8 cellular contexts compared by ENCODE assay signal in genomic region chr14:102437997-102438922, GRCh38.
A peak's percentile ranks its signal among the peaks of the same experiment; 100 is the strongest.
DNase-seq lines count a peak whose midpoint lies in the region; ATAC-seq and TF ChIP-seq lines count a peak whose summit lies in the region.

No MANE protein-coding gene starts in this region.

- H3K4me3 ChIP-seq in LNCaP clone FGC (ENCODE audit: low read depth, low read length) (no peak overlapping the region), gastroesophageal sphincter (peak overlapping the region; percentile 15 to 16), subcutaneous abdominal adipose tissue (ENCODE audit: low read depth in 1 of 5, low read length in 5 of 5) (peak overlapping the region; percentile 42 to 67 (median 57))

- H3K27me3 ChIP-seq in gastroesophageal sphincter (no peaks in the 10 kb centered on the region), subcutaneous abdominal adipose tissue (ENCODE audit: control insufficient read depth in 5 of 5, insufficient read depth in 4 of 5, low read length in 5 of 5) (no peaks in the 10 kb centered on the region)

- peak overlapping the region in 2 of 4 donors; percentile 20 to 44 for H3K27ac ChIP-seq in gastroesophageal sphincter
- no peak overlapping the region for H3K27ac ChIP-seq in subcutaneous abdominal adipose tissue (ENCODE audit: low read depth, low read length)

- DNase-seq in Daoy (ENCODE audit: low read depth) (peak; percentile 92), LNCaP clone FGC (ENCODE audit: low read depth) (no peak), SHP77 (lab: John Stamatoyannopoulos, UW) (peak; percentile 63 to 85), non-pigmented ciliary epithelial cell (ENCODE audit: low read depth) (peak; percentile 18)
- DNase-seq in activated gamma-delta T cell treated with anti-CD3 and anti-CD28 coated beads, Interleukin-2, amount 50 U/mL, for 16 hours (ENCODE audit: low read depth) = peak; percentile 14

- no peak for TF ChIP-seq EP300 in gastroesophageal sphincter (IDR thresholded peaks at IDR 0.05)

- H3K36me3 ChIP-seq in gastroesophageal sphincter = peaks cover 0 to 76% of the 10 kb centered on the region in 2 donors
- H3K36me3 ChIP-seq in subcutaneous abdominal adipose tissue (ENCODE audit: control insufficient read depth in 5 of 5, insufficient read depth in 5 of 5, low read length in 5 of 5) = peaks cover 3 to 57% (median 50%) of the 10 kb centered on the region in 5 donors

- TF ChIP-seq CTCF in LNCaP clone FGC (IDR thresholded peaks at IDR 0.05; ENCODE audit: control insufficient read depth, extremely low read depth, insufficient read depth) (peak; percentile 87), gastroesophageal sphincter (IDR thresholded peaks at IDR 0.05) (peak; percentile 67 to 87 (median 78))

- H3K4me1 ChIP-seq in gastroesophageal sphincter (peaks cover 0 to 14% (median 3%) of the 10 kb centered on the region in 3 donors), subcutaneous abdominal adipose tissue (ENCODE audit: control insufficient read depth in 5 of 5, insufficient read depth in 5 of 5, low read length in 5 of 5) (peaks cover 0 to 11% (median 7%) of the 10 kb centered on the region in 5 donors)

- no peak for TF ChIP-seq POLR2A in gastroesophageal sphincter (IDR thresholded peaks at IDR 0.05)

- ATAC-seq in gastroesophageal sphincter = peak; percentile 95
- no peak for ATAC-seq in HG02588 (IDR thresholded peaks at IDR 0.05; ENCODE audit: unreplicated experiment)

- 5% methylated on average over 12 to 18 of the region's 31 CpGs for WGBS in gastroesophageal sphincter (ENCODE audit: low coverage in 1 of 2), 2 donors

- peak overlapping the region in 1 of 5 donors; percentile 65 for H3K9ac ChIP-seq in subcutaneous abdominal adipose tissue (ENCODE audit: low read length in 5 of 5)

- H3K9me3 ChIP-seq in gastroesophageal sphincter (no peaks in the 10 kb centered on the region), subcutaneous abdominal adipose tissue (ENCODE audit: control insufficient read depth in 5 of 5, low read length in 5 of 5) (no peaks in the 10 kb centered on the region)
